8 cellular contexts compared by ENCODE assay signal in the genomic region with DNA sequence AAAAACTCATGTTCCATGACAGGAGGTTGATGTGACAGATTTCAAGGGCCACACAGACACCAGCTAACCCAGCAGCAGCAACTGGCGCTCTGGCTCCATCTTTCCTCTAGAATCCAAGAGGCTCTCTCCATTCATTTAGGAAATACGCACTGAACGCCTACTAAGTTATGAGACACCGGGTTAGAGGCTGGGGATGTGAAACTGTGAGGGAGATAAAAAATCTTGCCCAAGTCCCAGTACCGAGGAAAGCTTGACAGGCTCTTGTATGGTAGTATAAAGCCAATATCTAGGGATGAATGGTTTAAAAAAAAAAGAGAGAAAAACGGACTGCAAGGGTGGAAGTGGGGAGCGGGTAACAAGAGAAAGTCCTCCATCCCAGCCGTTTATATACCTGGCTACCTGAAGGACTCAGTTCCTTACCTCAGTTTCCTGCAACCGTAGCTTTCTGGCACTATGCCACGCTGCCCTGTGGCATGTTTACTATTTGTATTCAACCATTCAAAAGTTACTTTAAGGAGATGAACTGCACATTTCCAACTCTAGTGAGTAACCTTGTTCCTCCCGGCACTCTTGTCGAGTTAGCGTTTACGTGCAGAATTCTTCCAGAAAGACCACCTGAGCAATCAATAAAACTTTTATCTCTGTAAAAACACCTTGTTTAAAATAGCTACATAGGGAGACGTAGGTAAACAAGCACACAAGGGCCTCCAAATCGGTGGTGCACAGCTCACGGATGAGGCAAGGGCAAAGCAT. TPM values are rescaled to one million over a fixed set of nuclear protein-coding genes. Genes with fewer than 3 reads are reported as not detected.
DNase-seq lines count a peak whose midpoint lies in the region; ATAC-seq and FAIRE-seq lines count a peak whose summit lies in the region.

No MANE protein-coding gene starts in this region.

- H3K27ac ChIP-seq in ectodermal cell (ENCODE audit: insufficient read depth, low read depth, low read length, poor library complexity, severe bottlenecking) = peak overlapping the region; percentile 68

- DNase-seq in GM19239 (ENCODE audit: insufficient read length, low spot score) (no peak), NOMO-1 treated with DMSO at 0.1 percent for 48 hours (lab: John Stamatoyannopoulos, UW; ENCODE audit: unreplicated experiment) (peak; percentile 5), ecto neural progenitor cell (ENCODE audit: low spot score) (no peak), T1000 (lab: John Stamatoyannopoulos, UW) (no peak)
- no peak for DNase-seq in naive thymus-derived CD8-positive, alpha-beta T cell

- no peaks in the 10 kb centered on the region for H3K36me3 Mint-ChIP-seq in naive thymus-derived CD8-positive, alpha-beta T cell

- peak; percentile 35 for FAIRE-seq in GM19239 (lab: Jason Lieb, UNC)

- H3K4me1 Mint-ChIP-seq in naive thymus-derived CD8-positive, alpha-beta T cell = peaks cover 7 to 21% (median 16%) of the 10 kb centered on the region in 4 donors

- peak overlapping the region in 3 of 10 donors; percentile 38 to 63 (median 40) for H3K27ac Mint-ChIP-seq in naive thymus-derived CD8-positive, alpha-beta T cell

- no peaks in the 10 kb centered on the region for H3K36me3 ChIP-seq in ectodermal cell (ENCODE audit: control insufficient read depth, insufficient read depth, low read length)

- no peaks in the 10 kb centered on the region for H3K9me3 ChIP-seq in ectodermal cell (ENCODE audit: control insufficient read depth, low read length)

- no peaks in the 10 kb centered on the region for H3K9me3 Mint-ChIP-seq in naive thymus-derived CD8-positive, alpha-beta T cell

- ATAC-seq in naive thymus-derived CD8-positive, alpha-beta T cell = no peak
- ATAC-seq in GM21447 (IDR thresholded peaks at IDR 0.05; ENCODE audit: unreplicated experiment) = no peak
- ATAC-seq in GM19351 (IDR thresholded peaks at IDR 0.05; ENCODE audit: unreplicated experiment) = no peak

- H3K4me1 ChIP-seq in ectodermal cell (ENCODE audit: control insufficient read depth, insufficient read depth, low read length) = peaks cover 10% of the 10 kb centered on the region

- H3K4me3 ChIP-seq in ectodermal cell (ENCODE audit: insufficient read depth, low read depth, low read length) = peak overlapping the region; percentile 67

- H3K27me3 Mint-ChIP-seq in naive thymus-derived CD8-positive, alpha-beta T cell = peaks cover 0 to 3% (median 0%) of the 10 kb centered on the region in 5 donors

- POLR2A ChIA-PET in naive thymus-derived CD8-positive, alpha-beta T cell (lab: Charles Lee) = interaction anchor here (0.5 kb wide), 1 partner anchor 736 kb away, joined by 3 read pairs; no protein-coding TSS in a partner anchor

- 53 to 54% methylated on average over 17 of the region's 17 CpGs for WGBS in ectodermal cell, 2 experiments

- no peaks in the 10 kb centered on the region for H3K27me3 ChIP-seq in ectodermal cell (ENCODE audit: control insufficient read depth, insufficient read depth, low read length, poor library complexity, severe bottlenecking)

- H3K4me3 Mint-ChIP-seq in naive thymus-derived CD8-positive, alpha-beta T cell = peak overlapping the region; percentile 71 to 89 (median 80)

RNA-seq across cellular contexts. Expression of a gene that starts 1.7 kb away (rescaled TPM):
- polyA plus RNA-seq in ectodermal cell (2013, experiment 1 of 4) = 13.5 TPM
- polyA plus RNA-seq in ectodermal cell (2013, experiment 2 of 4) = 16.2 TPM
- polyA plus RNA-seq in ectodermal cell (2013, experiment 3 of 4) = 8.1 TPM
- polyA plus RNA-seq in ectodermal cell (2013, experiment 4 of 4) = 8.5 TPM
- total RNA-seq in naive thymus-derived CD8-positive, alpha-beta T cell = 1 to 10 TPM; 1.9 to 2.0 TPM
- under 1 TPM; 0.25 to 0.71 (median 0.59) TPM for polyA plus RNA-seq in naive thymus-derived CD8-positive, alpha-beta T cell
